11 cellular contexts compared by ENCODE assay signal in the genomic region with DNA sequence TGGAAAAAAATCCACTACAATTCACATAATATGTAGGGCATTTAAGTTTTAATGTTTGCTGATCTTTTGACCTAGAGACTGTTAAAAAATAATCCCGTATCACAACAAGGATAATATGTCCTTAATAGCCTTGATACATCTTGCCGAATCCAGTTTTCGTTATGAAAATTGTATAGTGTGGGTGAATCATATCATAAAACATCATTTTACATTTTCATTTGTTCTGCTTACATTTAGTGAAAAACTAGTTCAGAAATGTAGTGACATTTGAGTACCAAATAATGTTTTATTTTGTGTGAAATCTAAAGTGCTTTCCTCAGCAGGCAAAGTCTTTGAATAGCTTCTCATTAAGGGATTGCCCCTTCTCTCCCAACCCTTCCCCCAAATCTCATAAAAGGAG. TPM values are rescaled to one million over a fixed set of nuclear protein-coding genes. Genes with fewer than 3 reads are reported as not detected.
A peak's percentile ranks its signal among the peaks of the same experiment; 100 is the strongest.
DNase-seq lines count a peak whose midpoint lies in the region; ATAC-seq lines count a peak whose summit lies in the region.
"Had no signal": no experiment of that assay in that cellular context is flagged by ENCODE, and none has a peak within 500 bp of the region (broad histone marks: within the 10 kb centered on the region; RNA-seq: fewer than 3 reads in every experiment).

No MANE protein-coding gene starts in this region.

- no peaks in the 10 kb centered on the region for H3K27me3 Mint-ChIP-seq in activated naive CD8-positive, alpha-beta T cell

- peak overlapping the region; percentile 97 for H3K4me3 Mint-ChIP-seq in activated naive CD8-positive, alpha-beta T cell

- peaks cover 7% of the 10 kb centered on the region; the same call in 1 of the 2 replicates for H3F3A ChIP-seq in GM23248 (ENCODE audit: insufficient read depth)

- H3K9me3 ChIP-seq in GM23248 (ENCODE audit: low read depth) = no peaks in the 10 kb centered on the region
- no peaks in the 10 kb centered on the region for H3K9me3 ChIP-seq in mucosa of rectum (ENCODE audit: control insufficient read depth in 2 of 2, low read length in 2 of 2)
- H3K9me3 ChIP-seq: uterus had no signal

- peak overlapping the region; percentile 89 for H3K9ac ChIP-seq in GM23248
- peak overlapping the region; percentile 47 to 96 for H3K9ac ChIP-seq in mucosa of rectum (ENCODE audit: low read depth in 1 of 2, low read length in 2 of 2)

- H3K27ac ChIP-seq in ACC112 (ENCODE audit: low read depth, low read length) = no peak overlapping the region
- H3K27ac ChIP-seq in GM23248 = no peak overlapping the region
- H3K27ac ChIP-seq in mucosa of rectum (ENCODE audit: low read depth in 2 of 2, low read length in 2 of 2) = no peak overlapping the region

- in situ Hi-C loops in GM23248 (cut with MboI) = no loop called here

- H3K4me1 ChIP-seq in ACC112 (ENCODE audit: control insufficient read depth, insufficient read depth, low read length, unreplicated experiment) (peaks cover 8% of the 10 kb centered on the region), GM23248 (ENCODE audit: insufficient read depth) (peaks cover 8% of the 10 kb centered on the region; the same call in 1 of the 2 replicates), mucosa of rectum (ENCODE audit: control insufficient read depth in 2 of 2, insufficient read depth in 2 of 2, low read length in 2 of 2) (peaks cover 10 to 23% of the 10 kb centered on the region in 2 donors)
- H3K4me1 ChIP-seq: uterus had no signal

- DNase-seq in GM23248 = no peak
- no peak for DNase-seq in DMS79 treated with DMSO at 0.1 percent for 48 hours (lab: John Stamatoyannopoulos, UW)
- no peak for DNase-seq in NOMO-1 (lab: John Stamatoyannopoulos, UW; ENCODE audit: unreplicated experiment in 2 of 2)
- DNase-seq: DMS 273 treated with DMSO at 0.1 percent for 48 hours, NCI-H2081, uterus had no signal

- peak overlapping the region; percentile 100 for H3K27ac Mint-ChIP-seq in activated naive CD8-positive, alpha-beta T cell

- WGBS in GM23248 (ENCODE audit: low coverage in 1 of 2, low lambda C conversion rate in 2 of 2, missing lambda C conversion rate in 2 of 2), 2 experiments = 27 to 29% methylated on average over 3 of the region's 3 CpGs

- no peak for ATAC-seq in HG02870 (IDR thresholded peaks at IDR 0.05; ENCODE audit: unreplicated experiment)
- no peak for ATAC-seq in GM21360 (IDR thresholded peaks at IDR 0.05; ENCODE audit: unreplicated experiment)

- peaks cover 7% of the 10 kb centered on the region for H3K36me3 Mint-ChIP-seq in activated naive CD8-positive, alpha-beta T cell

- H3K36me3 ChIP-seq in ACC112 (ENCODE audit: insufficient read depth, low read length) (no peaks in the 10 kb centered on the region), GM23248 (ENCODE audit: low read depth) (no peaks in the 10 kb centered on the region), mucosa of rectum (ENCODE audit: control insufficient read depth in 2 of 2, insufficient read depth in 2 of 2, low read length in 2 of 2) (no peaks in the 10 kb centered on the region)
- H3K36me3 ChIP-seq: uterus had no signal

- 0 out of 2 replicates have a peak, but pooled peaks cover 2% of the 10 kb centered on the region for H4K20me1 ChIP-seq in GM23248 (ENCODE audit: insufficient read depth)

- H3K4me1 Mint-ChIP-seq in activated naive CD8-positive, alpha-beta T cell (ENCODE audit: low read depth) = peaks cover 48% of the 10 kb centered on the region

- H3K4me2 ChIP-seq in GM23248 (ENCODE audit: unreplicated experiment) = peak overlapping the region; percentile 100

- no peaks in the 10 kb centered on the region for H3K9me2 ChIP-seq in GM23248 (ENCODE audit: insufficient read depth)

- H3K27me3 ChIP-seq in ACC112 (ENCODE audit: insufficient read depth, low read length) = no peaks in the 10 kb centered on the region
- no peaks in the 10 kb centered on the region for H3K27me3 ChIP-seq in GM23248 (replicated peaks; ENCODE audit: insufficient read depth)
- no peaks in the 10 kb centered on the region for H3K27me3 ChIP-seq in mucosa of rectum (ENCODE audit: control insufficient read depth in 2 of 2, insufficient read depth in 2 of 2, low read length in 2 of 2)
- H3K27me3 ChIP-seq: uterus had no signal

- H3K9me3 Mint-ChIP-seq in activated naive CD8-positive, alpha-beta T cell (ENCODE audit: low read depth) = no peaks in the 10 kb centered on the region

- H2AFZ ChIP-seq in ACC112 (ENCODE audit: low read length, unreplicated experiment) (no peak overlapping the region), GM23248 (peak overlapping the region; percentile 97)

- H3K4me3 ChIP-seq in ACC112 (ENCODE audit: low read depth, low read length) (peak overlapping the region; percentile 93), GM23248 (peak overlapping the region; percentile 95), mucosa of rectum (ENCODE audit: low read length in 2 of 2) (peak overlapping the region; percentile 12 to 98)

- H3K79me2 ChIP-seq in ACC112 (ENCODE audit: control insufficient read depth, insufficient read depth, low read length, unreplicated experiment) (peaks cover 39% of the 10 kb centered on the region), GM23248 (ENCODE audit: insufficient read depth) (peaks cover 72% of the 10 kb centered on the region)

RNA-seq across cellular contexts. Expression of gene AFTPH, which starts 1.9 kb away (rescaled TPM):
- 20.1 and 26.2 TPM in 2 replicates for total RNA-seq in GM23248 (2014; rRNA removed; shearing (Covaris generic))
- 8.8 and 10.5 TPM in 2 replicates for polyA plus RNA-seq in GM23248 (2016; fragmentation: Nextera tagmentation; extraction: Ambion mirVana)
